In genomic region chr5:106508894-106509293, GRCh38 we compare ENCODE assay signal across 27 cellular contexts.
"Had no signal": no experiment of that assay in that cellular context is flagged by ENCODE, and none has a peak within 500 bp of the region (broad histone marks: within the 10 kb centered on the region; RNA-seq: fewer than 3 reads in every experiment).

No MANE protein-coding gene starts in this region.

- ATAC-seq: lower lobe of right lung; naive thymus-derived CD8-positive, alpha-beta T cell; pancreas; right lobe of liver; stimulated activated memory B cell treated with anti-CD40 and anti-IgM and Interleukin-4, amounts not matched to agents 10 μg/mL and 1 μg/mL and 100 μg/mL, for 72 hours had no signal

- DNase-seq: hypothalamus; immature natural killer cell; lower lobe of right lung; mammary epithelial cell; mesenchymal stem cell; naive thymus-derived CD8-positive, alpha-beta T cell; nucleus accumbens; pancreas; posterior cingulate gyrus; retina; right lobe of liver; stimulated activated CD4-positive, alpha-beta T cell treated with anti-CD3 and anti-CD28 coated beads, Interleukin-1b, Interleukin-23, amount 100 ng/mL, for 48 hours; stimulated activated CD4-positive, alpha-beta T cell treated with anti-CD3 and anti-CD28 coated beads, Interleukin-2, amount 100 ng/mL, for 48 hours; stimulated activated CD4-positive, alpha-beta T cell treated with anti-CD3 and anti-CD28 coated beads, Interleukin-4, amount 100 ng/mL, for 4 hours; stimulated activated CD8-positive, alpha-beta memory T cell treated with anti-CD3 and anti-CD28 coated beads, Interleukin-4, amount 100 ng/mL, for 48 hours; stimulated activated naive CD4-positive, alpha-beta T cell treated with Interleukin-2 at 50 U/mL for 16 hours; stomach; testis; thyroid gland; transverse colon; upper lobe of left lung had no signal

- H3K27me3 Mint-ChIP-seq: naive thymus-derived CD8-positive, alpha-beta T cell; stimulated activated memory B cell treated with anti-CD40 and anti-IgM and Interleukin-4, amounts not matched to agents 10 μg/mL and 1 μg/mL and 100 μg/mL, for 72 hours had no signal

- H3K27ac Mint-ChIP-seq: immature natural killer cell; naive thymus-derived CD8-positive, alpha-beta T cell; nephron; stimulated activated memory B cell treated with anti-CD40 and anti-IgM and Interleukin-4, amounts not matched to agents 10 μg/mL and 1 μg/mL and 100 μg/mL, for 72 hours had no signal

- H3K4me1 ChIP-seq: lower lobe of right lung, pancreas, prostate gland, right lobe of liver, stomach, testis, thyroid gland, transverse colon, upper lobe of left lung, vagina had no signal

- H3K9me3 ChIP-seq: lower lobe of right lung, pancreas, prostate gland, right lobe of liver, stomach, testis, thyroid gland, transverse colon, upper lobe of left lung, vagina had no signal

- H3K27ac ChIP-seq: lower lobe of right lung, pancreas, prostate gland, right lobe of liver, stomach, testis, thyroid gland, transverse colon, upper lobe of left lung, vagina had no signal

- H3K4me3 ChIP-seq: lower lobe of right lung, pancreas, prostate gland, right lobe of liver, smooth muscle cell, stomach, testis, thyroid gland, transverse colon, upper lobe of left lung, vagina had no signal

- H3K36me3 ChIP-seq: lower lobe of right lung, pancreas, prostate gland, right lobe of liver, stomach, thyroid gland, transverse colon, upper lobe of left lung, vagina had no signal

- H3K27me3 ChIP-seq: pancreas, right lobe of liver, stomach, testis, thyroid gland, transverse colon, upper lobe of left lung, vagina had no signal

- H3K4me3 Mint-ChIP-seq: immature natural killer cell; naive thymus-derived CD8-positive, alpha-beta T cell; nephron; neural crest cell; stimulated activated memory B cell treated with anti-CD40 and anti-IgM and Interleukin-4, amounts not matched to agents 10 μg/mL and 1 μg/mL and 100 μg/mL, for 72 hours had no signal

- H3K4me1 Mint-ChIP-seq: immature natural killer cell; naive thymus-derived CD8-positive, alpha-beta T cell; nephron; neural crest cell; stimulated activated memory B cell treated with anti-CD40 and anti-IgM and Interleukin-4, amounts not matched to agents 10 μg/mL and 1 μg/mL and 100 μg/mL, for 72 hours had no signal
